Comparison of ENCODE assay signal across 8 cellular contexts in the genomic region with DNA sequence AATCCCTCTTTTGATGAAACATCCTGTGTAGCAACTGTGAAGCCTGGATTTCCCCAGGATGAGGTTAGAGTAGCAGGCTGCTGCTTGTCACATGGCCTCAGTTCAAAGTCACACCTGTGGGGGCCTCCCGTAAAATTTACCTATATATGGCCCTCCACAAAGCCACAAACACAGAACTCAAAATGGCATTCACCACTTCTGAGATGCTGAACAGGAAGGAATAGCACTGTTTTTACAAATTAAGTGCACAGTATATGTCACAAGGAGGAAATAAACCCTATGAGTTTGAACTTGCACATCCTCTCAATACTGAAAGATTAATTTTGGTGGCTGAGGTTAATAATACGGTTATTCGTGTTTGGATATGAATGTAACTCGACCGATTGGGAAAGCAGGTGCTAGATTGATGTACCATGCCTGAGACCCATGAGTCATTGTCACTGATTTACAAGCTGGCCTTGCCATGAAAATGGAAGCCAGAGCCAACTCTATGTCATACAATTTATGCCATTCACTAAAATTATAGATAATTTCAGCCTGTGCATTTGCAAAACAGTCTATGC.
A peak's percentile ranks its signal among the peaks of the same experiment; 100 is the strongest.
DNase-seq lines count a peak whose midpoint lies in the region; ATAC-seq and TF ChIP-seq lines count a peak whose summit lies in the region.

No MANE protein-coding gene starts in this region.

- DNase-seq in CD4-positive, alpha-beta T cell = peak; percentile 46 to 81 (median 55)
- DNase-seq in MM.1S = peak; percentile 95
- peak; percentile 86 for DNase-seq in activated effector memory CD4-positive, alpha-beta T cell treated with anti-CD3 and anti-CD28 coated beads, Interleukin-2, amount 50 U/mL, for 16 hours
- peak; percentile 48 to 52 for DNase-seq in stimulated activated CD4-positive, alpha-beta T cell treated with anti-CD3 and anti-CD28 coated beads, Interleukin-15, amount 100 ng/mL, for 48 hours (ENCODE audit: low read depth in 2 of 2)
- no peak for DNase-seq in tibial artery
- no peak for DNase-seq in upper lobe of right lung
- DNase-seq in aorta = no peak

- WGBS in aorta, 2 donors = 90 to 95% methylated on average over 5 of the region's 5 CpGs

- peak overlapping the region; percentile 79 for H3K4me3 Mint-ChIP-seq in CD4-positive, alpha-beta T cell

- no peaks in the 10 kb centered on the region for H3K36me3 Mint-ChIP-seq in CD4-positive, alpha-beta T cell (ENCODE audit: low read depth)

- H3K9me3 Mint-ChIP-seq in CD4-positive, alpha-beta T cell = no peaks in the 10 kb centered on the region

- H3K36me3 ChIP-seq in MM.1S (replicated peaks; ENCODE audit: insufficient read depth, low read length) (no peaks in the 10 kb centered on the region), tibial artery (no peaks in the 10 kb centered on the region), upper lobe of right lung (no peaks in the 10 kb centered on the region), aorta (ENCODE audit: control insufficient read depth in 1 of 2, insufficient read depth in 2 of 2, low read length in 1 of 2) (no peaks in the 10 kb centered on the region)

- no peaks in the 10 kb centered on the region for H3K27me3 ChIP-seq in CD4-positive, alpha-beta T cell (ENCODE audit: control insufficient read depth, insufficient read depth, low read length)
- no peaks in the 10 kb centered on the region for H3K27me3 ChIP-seq in MM.1S (replicated peaks; ENCODE audit: insufficient read depth, low read length)
- no peaks in the 10 kb centered on the region for H3K27me3 ChIP-seq in tibial artery
- H3K27me3 ChIP-seq in upper lobe of right lung = no peaks in the 10 kb centered on the region
- no peaks in the 10 kb centered on the region for H3K27me3 ChIP-seq in aorta (ENCODE audit: control insufficient read depth in 1 of 2, insufficient read depth in 2 of 2, low read length in 1 of 2)

- CTCF ChIA-PET in CD4-positive, alpha-beta T cell (lab: Charles Lee) = interaction anchor here (0.8 to 2.7 kb wide), 4 partner anchors 8 to 393 kb away, joined by 3 to 7 read pairs (median 4); no protein-coding TSS in a partner anchor

- H3K4me3 ChIP-seq in MM.1S (ENCODE audit: low read length) = no peak overlapping the region
- no peak overlapping the region for H3K4me3 ChIP-seq in tibial artery
- H3K4me3 ChIP-seq in upper lobe of right lung = no peak overlapping the region
- no peak overlapping the region for H3K4me3 ChIP-seq in aorta (ENCODE audit: low read length in 2 of 2)

- TF ChIP-seq CTCF in CD4-positive, alpha-beta T cell (IDR thresholded peaks at IDR 0.05) = no peak
- TF ChIP-seq CTCF in MM.1S (IDR thresholded peaks at IDR 0.05; ENCODE audit: low read length) (no peak), tibial artery (IDR thresholded peaks at IDR 0.05) (no peak), upper lobe of right lung (IDR thresholded peaks at IDR 0.05) (no peak)

- no peaks in the 10 kb centered on the region for H3K9me3 ChIP-seq in CD4-positive, alpha-beta T cell (ENCODE audit: control insufficient read depth, low read length)
- H3K9me3 ChIP-seq in MM.1S (replicated peaks; ENCODE audit: insufficient read depth, low read length) = no peaks in the 10 kb centered on the region
- no peaks in the 10 kb centered on the region for H3K9me3 ChIP-seq in tibial artery
- H3K9me3 ChIP-seq in upper lobe of right lung = no peaks in the 10 kb centered on the region
- no peaks in the 10 kb centered on the region for H3K9me3 ChIP-seq in aorta (ENCODE audit: control insufficient read depth, low read length)

- H3K4me2 ChIP-seq in MM.1S (ENCODE audit: low read depth, low read length) = peak overlapping the region; percentile 50

- H4K20me1 ChIP-seq in MM.1S (ENCODE audit: insufficient read depth, low read length) = no peaks in the 10 kb centered on the region

- 0 out of 2 replicates have a peak overlapping the region, but pooled peaks have one; percentile 14 for H2AFZ ChIP-seq in MM.1S (ENCODE audit: low read length)

- H3K27ac ChIP-seq in CD4-positive, alpha-beta T cell (ENCODE audit: low read depth, low read length) = peak overlapping the region; percentile 48
- H3K27ac ChIP-seq in MM.1S (ENCODE audit: low read length) = peak overlapping the region; percentile 92
- H3K27ac ChIP-seq in tibial artery = no peak overlapping the region
- no peak overlapping the region for H3K27ac ChIP-seq in upper lobe of right lung
- no peak overlapping the region for H3K27ac ChIP-seq in aorta (ENCODE audit: low read depth in 1 of 2, low read length in 2 of 2)

- peaks cover 36% of the 10 kb centered on the region for H3F3A ChIP-seq in MM.1S (ENCODE audit: insufficient read depth, low read length)

- H3K27me3 Mint-ChIP-seq in CD4-positive, alpha-beta T cell = no peaks in the 10 kb centered on the region

- peak; percentile 90 for ATAC-seq in CD4-positive, alpha-beta T cell (ENCODE audit: poor library complexity)
- ATAC-seq in GM21515 (IDR thresholded peaks at IDR 0.05; ENCODE audit: unreplicated experiment) (peak; percentile 94), upper lobe of right lung (no peak), aorta (ENCODE audit: low FRiP score) (no peak)

- peak overlapping the region; percentile 86 for H3K27ac Mint-ChIP-seq in CD4-positive, alpha-beta T cell

- H3K4me1 ChIP-seq in MM.1S (ENCODE audit: low read length) = peaks cover 54% of the 10 kb centered on the region
- H3K4me1 ChIP-seq in tibial artery = peaks cover 0 to 4% (median 0%) of the 10 kb centered on the region in 4 donors
- H3K4me1 ChIP-seq in upper lobe of right lung = peaks cover 12% of the 10 kb centered on the region
- peaks cover 0 to 1% of the 10 kb centered on the region in 2 donors for H3K4me1 ChIP-seq in aorta (ENCODE audit: control insufficient read depth in 1 of 2, insufficient read depth in 2 of 2, low read length in 2 of 2)

- H3K79me2 ChIP-seq in MM.1S (ENCODE audit: low read length) = no peaks in the 10 kb centered on the region

- H3K9me2 ChIP-seq in MM.1S (replicated peaks; ENCODE audit: insufficient read depth, low read length) = no peaks in the 10 kb centered on the region

- H3K9ac ChIP-seq in MM.1S (ENCODE audit: low read length) = peak overlapping the region; percentile 28

- H3K4me1 Mint-ChIP-seq in CD4-positive, alpha-beta T cell (ENCODE audit: low read depth) = peaks cover 65% of the 10 kb centered on the region

- intact Hi-C loops in CD4-positive, alpha-beta T cell (cut with DNase I, micrococcal nuclease) = loop anchor here (1.0 to 10.0 kb wide), 6 partner anchors 67 to 283 kb away; a partner anchor contains a TSS
- intact Hi-C loops in tibial artery (cut with DNase I; ENCODE audit: low total_unique reads) (no loop called here), upper lobe of right lung (cut with DNase I) (no loop called here), aorta (cut with DNase I) (no loop called here)

- POLR2A ChIA-PET in CD4-positive, alpha-beta T cell (lab: Charles Lee) = interaction anchor here (0.6 to 3.4 kb wide), 8 partner anchors 14 to 393 kb away, joined by 3 to 18 read pairs (median 4); a partner anchor contains a TSS

Comparison
In these comparisons a context has a peak if more than half of its experiments do, and no peak if none do; other contexts are left out.
1. ATAC-seq: peak in CD4-positive, alpha-beta T cell (single experiment) and GM21515 (single experiment); none in upper lobe of right lung (single experiment) and aorta (single experiment).
2. DNase-seq: peak in CD4-positive, alpha-beta T cell (10 of 10), MM.1S (single experiment), activated effector memory CD4-positive, alpha-beta T cell treated with anti-CD3 and anti-CD28 coated beads, Interleukin-2, amount 50 U/mL, for 16 hours (single experiment) and stimulated activated CD4-positive, alpha-beta T cell treated with anti-CD3 and anti-CD28 coated beads, Interleukin-15, amount 100 ng/mL, for 48 hours (2 of 2); none in tibial artery (0 of 2), upper lobe of right lung (single experiment) and aorta (0 of 2).
3. H3K27ac ChIP-seq: peak in CD4-positive, alpha-beta T cell (single experiment) and MM.1S (single experiment); none in tibial artery (0 of 2), upper lobe of right lung (single experiment) and aorta (0 of 2).
4. intact Hi-C loops: an anchor here in CD4-positive, alpha-beta T cell (1.0 to 10.0 kb wide); none called in tibial artery, upper lobe of right lung and aorta.